Comparison of ENCODE assay signal across 8 cellular contexts in genomic region chr6:37691904-37692806, GRCh38. TPM values are rescaled to one million over a fixed set of nuclear protein-coding genes. Genes with fewer than 3 reads are reported as not detected.
DNase-seq lines count a peak whose midpoint lies in the region; ATAC-seq and TF ChIP-seq lines count a peak whose summit lies in the region.

No MANE protein-coding gene starts in this region.

- H3K27me3 ChIP-seq in prostate gland (replicated peaks; ENCODE audit: insufficient read depth) (no peaks in the 10 kb centered on the region), aorta (ENCODE audit: control insufficient read depth in 1 of 2, insufficient read depth in 2 of 2, low read length in 1 of 2) (no peaks in the 10 kb centered on the region)

- ATAC-seq in SK-N-SH treated with all-trans-retinoic acid at 6 μM for 48 hours (peak; percentile 90), Right ventricle myocardium superior (ENCODE audit: poor library complexity) (peak; percentile 83), aorta (ENCODE audit: low FRiP score) (peak; percentile 82)

- TF ChIP-seq CTCF in LNCaP clone FGC (IDR thresholded peaks at IDR 0.05; ENCODE audit: control insufficient read depth, extremely low read depth, insufficient read depth), result peak; percentile 98
- peak; percentile 87 to 97 (median 90) for TF ChIP-seq CTCF in prostate gland (IDR thresholded peaks at IDR 0.05)

- H3K27ac ChIP-seq in prostate gland (no peak overlapping the region), aorta (ENCODE audit: low read depth in 1 of 2, low read length in 2 of 2) (no peak overlapping the region)

- no peaks in the 10 kb centered on the region for H3K36me3 ChIP-seq in prostate gland
- H3K36me3 ChIP-seq in aorta (ENCODE audit: control insufficient read depth in 1 of 2, insufficient read depth in 2 of 2, low read length in 1 of 2), result no peaks in the 10 kb centered on the region

- intact Hi-C loops in Right ventricle myocardium superior (cut with DNase I), result loop anchor here (5.0 to 10.0 kb wide), 4 partner anchors 127 to 367 kb away; no protein-coding TSS in a partner anchor
- intact Hi-C loops in prostate gland (cut with DNase I), result loop anchor here (5.0 to 10.0 kb wide), 4 partner anchors 210 to 370 kb away; no protein-coding TSS in a partner anchor
- intact Hi-C loops in aorta (cut with DNase I), result loop anchor here (2.0 to 10.0 kb wide), 6 partner anchors 125 to 803 kb away; no protein-coding TSS in a partner anchor

- DNase-seq in SIG-M5 treated with dmso at 0.1 percent for 504 hours (lab: John Stamatoyannopoulos, UW; ENCODE audit: unreplicated experiment) (peak; percentile 30), SIG-M5 (lab: John Stamatoyannopoulos, UW) (no peak), LNCaP clone FGC (ENCODE audit: low read depth) (no peak), Right ventricle myocardium superior (peak; percentile 84), prostate gland (ENCODE audit: low spot score) (peak; percentile 59), aorta (peak; percentile 78 to 92)
- peak; percentile 76 for DNase-seq in activated naive CD4-positive, alpha-beta T cell treated with anti-CD3 and anti-CD28 coated beads, Interleukin-2, amount 50 U/mL, for 16 hours

- H3K9me3 ChIP-seq in prostate gland (no peaks in the 10 kb centered on the region), aorta (ENCODE audit: control insufficient read depth, low read length) (no peaks in the 10 kb centered on the region)

- H3K4me1 ChIP-seq in prostate gland (replicated peaks) (peaks cover 4% of the 10 kb centered on the region), aorta (ENCODE audit: control insufficient read depth in 1 of 2, insufficient read depth in 2 of 2, low read length in 2 of 2) (no peaks in the 10 kb centered on the region)

- TF ChIP-seq POLR2A in prostate gland (IDR thresholded peaks at IDR 0.05), result no peak

- H3K4me3 ChIP-seq in LNCaP clone FGC (ENCODE audit: low read depth, low read length), result no peak overlapping the region
- no peak overlapping the region for H3K4me3 ChIP-seq in prostate gland
- H3K4me3 ChIP-seq in aorta (ENCODE audit: low read length in 2 of 2), result no peak overlapping the region

- 34% methylated on average over 17 of the region's 18 CpGs for WGBS in prostate gland
- 24 to 32% methylated on average over 16 to 18 of the region's 18 CpGs for WGBS in aorta, 2 donors

TF ChIP-seq in SK-N-SH treated with all-trans-retinoic acid at 6 μM for 48 hours, 23 proteins besides CTCF, POLR2A, EP300 and RAD21:
- no peak for TF ChIP-seq OSR1 (CRISPR knock-in tag; IDR thresholded peaks at IDR 0.05)
TF ChIP-seq in SK-N-SH treated with all-trans-retinoic acid at 6 μM for 48 hours: peak in this region for 0.

RNA-seq across cellular contexts. Expression of gene MDGA1, which starts 5.5 kb away (rescaled TPM):
- total RNA-seq in Right ventricle myocardium superior (12.5 TPM), prostate gland (10 to 100 TPM in 1 of 2 donors, 1 to 10 TPM in 1; 2.5 to 10.7 TPM), aorta (10 to 100 TPM; 11.2 to 13.6 TPM)
- 1 to 10 TPM; 1.3 to 8.8 TPM for polyA plus RNA-seq in aorta

Comparison
In these comparisons a context has a peak if more than half of its experiments do, and no peak if none do; other contexts are left out.
1. DNase-seq: peak in SIG-M5 treated with dmso at 0.1 percent for 504 hours (single experiment), activated naive CD4-positive, alpha-beta T cell treated with anti-CD3 and anti-CD28 coated beads, Interleukin-2, amount 50 U/mL, for 16 hours (single experiment), Right ventricle myocardium superior (single experiment), prostate gland (single experiment) and aorta (2 of 2); none in SIG-M5 (single experiment) and LNCaP clone FGC (single experiment).
2. Peak in every context shown above with its lines, with median percentiles within 50 percentile points of each other: ATAC-seq.